22 cellular contexts compared by ENCODE assay signal in genomic region chr19:34328982-34329381, GRCh38.
"Had no signal": no experiment of that assay in that cellular context is flagged by ENCODE, and none has a peak within 500 bp of the region (broad histone marks: within the 10 kb centered on the region; RNA-seq: fewer than 3 reads in every experiment).

No MANE protein-coding gene starts in this region.

- H3K9me3 Mint-ChIP-seq: activated naive CD4-positive, alpha-beta T cell treated with anti-CD3 and anti-CD28 coated beads, Interleukin-2, amount 10 ng/mL, durations not matched to agents 7 days and 5 days; activated naive CD8-positive, alpha-beta T cell treated with anti-CD3 and anti-CD28 coated beads, Interleukin-2, amount 50 U/mL, for 24 hours; dendritic cell treated with granulocyte-macrophage colony-stimulating factor and Interleukin-4, amounts not matched to agents 40 ng/mL and 50 ng/mL, for 4 days; endodermal cell; mesothelial cell of epicardium; naive B cell had no signal

- H3K27me3 Mint-ChIP-seq: activated naive CD4-positive, alpha-beta T cell treated with anti-CD3 and anti-CD28 coated beads, Interleukin-2, amount 10 ng/mL, durations not matched to agents 7 days and 5 days; activated naive CD8-positive, alpha-beta T cell treated with anti-CD3 and anti-CD28 coated beads, Interleukin-2, amount 50 U/mL, for 24 hours; dendritic cell treated with granulocyte-macrophage colony-stimulating factor and Interleukin-4, amounts not matched to agents 40 ng/mL and 50 ng/mL, for 4 days; naive B cell had no signal

- DNase-seq: activated CD4-positive, alpha-beta T cell treated with anti-CD3 and anti-CD28 coated beads for 4 hours; activated CD4-positive, alpha-beta T cell treated with anti-CD3 and anti-CD28 coated beads, Interleukin-2, amount 50 U/mL, for 4 hours; activated CD8-positive, alpha-beta memory T cell treated with anti-CD3 and anti-CD28 coated beads for 24 hours; activated gamma-delta T cell; activated naive CD4-positive, alpha-beta T cell treated with anti-CD3 and anti-CD28 coated beads, Interleukin-2, amount 10 ng/mL, durations not matched to agents 7 days and 5 days; activated naive CD8-positive, alpha-beta T cell treated with anti-CD3 and anti-CD28 coated beads, Interleukin-2, amount 50 U/mL, for 24 hours; amygdala; central memory CD4-positive, alpha-beta T cell; endodermal cell; foreskin keratinocyte; kidney glomerular epithelial cell; left lung; mammary epithelial cell; naive B cell; spleen; stimulated activated naive CD4-positive, alpha-beta T cell treated with Interleukin-2 at 50 U/mL for 16 hours; T-helper 9 cell; testis; trophoblast cell had no signal

- ATAC-seq: activated naive CD8-positive, alpha-beta T cell treated with anti-CD3 and anti-CD28 coated beads, Interleukin-2, amount 50 U/mL, for 24 hours; foreskin keratinocyte; left lung had no signal

- H3K4me1 Mint-ChIP-seq: activated naive CD4-positive, alpha-beta T cell treated with anti-CD3 and anti-CD28 coated beads, Interleukin-2, amount 10 ng/mL, durations not matched to agents 7 days and 5 days; activated naive CD8-positive, alpha-beta T cell treated with anti-CD3 and anti-CD28 coated beads, Interleukin-2, amount 50 U/mL, for 24 hours; endodermal cell had no signal

- H3K27ac ChIP-seq: foreskin keratinocyte, parathyroid adenoma, testis had no signal

- H3K27ac Mint-ChIP-seq: activated naive CD4-positive, alpha-beta T cell treated with anti-CD3 and anti-CD28 coated beads, Interleukin-2, amount 10 ng/mL, durations not matched to agents 7 days and 5 days; activated naive CD8-positive, alpha-beta T cell treated with anti-CD3 and anti-CD28 coated beads, Interleukin-2, amount 50 U/mL, for 24 hours; dendritic cell treated with granulocyte-macrophage colony-stimulating factor and Interleukin-4, amounts not matched to agents 40 ng/mL and 50 ng/mL, for 4 days; endodermal cell; mesothelial cell of epicardium had no signal

- H3K4me3 Mint-ChIP-seq: activated naive CD4-positive, alpha-beta T cell treated with anti-CD3 and anti-CD28 coated beads, Interleukin-2, amount 10 ng/mL, durations not matched to agents 7 days and 5 days; activated naive CD8-positive, alpha-beta T cell treated with anti-CD3 and anti-CD28 coated beads, Interleukin-2, amount 50 U/mL, for 24 hours; dendritic cell treated with granulocyte-macrophage colony-stimulating factor and Interleukin-4, amounts not matched to agents 40 ng/mL and 50 ng/mL, for 4 days; endodermal cell; mesothelial cell of epicardium; naive B cell had no signal
